1 cellular context compared by ENCODE assay signal in the genomic region with DNA sequence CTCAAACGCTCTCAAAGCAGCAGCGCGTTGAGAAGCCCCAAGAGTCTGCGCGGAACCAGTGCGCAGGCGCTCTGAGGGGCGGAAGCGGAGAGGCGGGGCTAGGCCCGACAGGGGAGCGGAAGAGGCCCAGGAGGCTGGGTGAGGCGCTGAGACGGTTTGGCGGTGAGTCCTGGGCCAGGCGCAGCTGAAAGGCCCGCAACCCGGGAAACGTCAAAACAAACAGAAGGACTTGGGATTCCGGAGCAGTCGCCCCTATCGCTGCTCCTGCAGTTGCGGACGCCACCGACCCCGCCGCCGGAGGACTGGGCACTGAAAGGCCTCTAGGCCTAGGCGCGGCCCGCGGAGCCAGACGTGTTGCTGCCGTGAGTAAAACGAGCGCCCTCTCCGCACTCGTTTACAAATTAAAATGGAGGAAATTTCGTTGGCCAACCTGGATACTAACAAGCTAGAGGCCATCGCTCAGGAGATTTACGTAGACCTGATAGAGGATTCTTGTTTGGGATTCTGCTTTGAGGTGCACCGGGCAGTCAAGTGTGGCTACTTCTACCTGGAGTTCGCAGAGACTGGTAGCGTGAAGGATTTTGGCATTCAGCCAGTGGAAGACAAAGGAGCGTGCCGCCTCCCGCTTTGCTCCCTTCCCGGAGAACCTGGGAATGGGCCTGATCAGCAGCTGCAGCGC.
TF ChIP-seq lines count a peak whose summit lies in the region.

A gene with protein sequence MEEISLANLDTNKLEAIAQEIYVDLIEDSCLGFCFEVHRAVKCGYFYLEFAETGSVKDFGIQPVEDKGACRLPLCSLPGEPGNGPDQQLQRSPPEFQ (plus strand): TSS at position 129 of the 679 bp plus-strand sequence. CDS start 278 bp downstream, at position 407.

TF ChIP-seq in HepG2, 621 proteins besides CTCF, POLR2A, EP300 and RAD21 (continued from another document and continues in another):
- TF ChIP-seq, protein P1, sequence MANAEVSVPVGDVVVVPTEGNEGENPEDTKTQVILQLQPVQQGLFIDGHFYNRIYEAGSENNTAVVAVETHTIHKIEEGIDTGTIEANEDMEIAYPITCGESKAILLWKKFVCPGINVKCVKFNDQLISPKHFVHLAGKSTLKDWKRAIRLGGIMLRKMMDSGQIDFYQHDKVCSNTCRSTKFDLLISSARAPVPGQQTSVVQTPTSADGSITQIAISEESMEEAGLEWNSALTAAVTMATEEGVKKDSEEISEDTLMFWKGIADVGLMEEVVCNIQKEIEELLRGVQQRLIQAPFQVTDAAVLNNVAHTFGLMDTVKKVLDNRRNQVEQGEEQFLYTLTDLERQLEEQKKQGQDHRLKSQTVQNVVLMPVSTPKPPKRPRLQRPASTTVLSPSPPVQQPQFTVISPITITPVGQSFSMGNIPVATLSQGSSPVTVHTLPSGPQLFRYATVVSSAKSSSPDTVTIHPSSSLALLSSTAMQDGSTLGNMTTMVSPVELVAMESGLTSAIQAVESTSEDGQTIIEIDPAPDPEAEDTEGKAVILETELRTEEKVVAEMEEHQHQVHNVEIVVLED (CRISPR knock-in tag; IDR thresholded peaks at IDR 0.05; ENCODE audit: borderline replicate concordance) = peak; percentile 49
- TF ChIP-seq NFE2 (CRISPR knock-in tag; IDR thresholded peaks at IDR 0.05) = no peak
- TF ChIP-seq POGZ (CRISPR knock-in tag; IDR thresholded peaks at IDR 0.05) = peak; percentile 52
- TF ChIP-seq RFX5 (IDR thresholded peaks at IDR 0.05; ENCODE audit: low read depth, low read length) = no peak
- no peak for TF ChIP-seq FOXA1 (IDR thresholded peaks at IDR 0.05)
- TF ChIP-seq FOXA1 (CRISPR knock-in tag; IDR thresholded peaks at IDR 0.05) = peak; percentile 35; the same call in 1 of the 2 replicates
- no peak for TF ChIP-seq NR2F1 (CRISPR knock-in tag; IDR thresholded peaks at IDR 0.05)
- no peak for TF ChIP-seq CENPX (CRISPR knock-in tag; IDR thresholded peaks at IDR 0.05)
- no peak for TF ChIP-seq ZNF549 (CRISPR knock-in tag; IDR thresholded peaks at IDR 0.05)
- TF ChIP-seq ZNF839 (CRISPR knock-in tag; IDR thresholded peaks at IDR 0.05; ENCODE audit: borderline replicate concordance) = peak; percentile 21; the same call in 1 of the 2 replicates
- TF ChIP-seq, protein P2, sequence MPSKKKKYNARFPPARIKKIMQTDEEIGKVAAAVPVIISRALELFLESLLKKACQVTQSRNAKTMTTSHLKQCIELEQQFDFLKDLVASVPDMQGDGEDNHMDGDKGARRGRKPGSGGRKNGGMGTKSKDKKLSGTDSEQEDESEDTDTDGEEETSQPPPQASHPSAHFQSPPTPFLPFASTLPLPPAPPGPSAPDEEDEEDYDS (CRISPR knock-in tag; IDR thresholded peaks at IDR 0.05) = peak; percentile 35; the same call in 1 of the 2 replicates
- TF ChIP-seq ZNF558 (CRISPR knock-in tag; IDR thresholded peaks at IDR 0.05; ENCODE audit: borderline replicate concordance) = 0 out of 2 replicates have a peak, but pooled peaks have one; percentile 78
- no peak for TF ChIP-seq TCF12 (IDR thresholded peaks at IDR 0.05)
- 0 out of 2 replicates have a peak, but pooled peaks have one; percentile 73 for TF ChIP-seq TCF12 (CRISPR knock-in tag; IDR thresholded peaks at IDR 0.05)
- TF ChIP-seq CBX2 (IDR thresholded peaks at IDR 0.05; ENCODE audit: low read depth, low read length) = no peak
- TF ChIP-seq CBX2 (CRISPR knock-in tag; IDR thresholded peaks at IDR 0.05; ENCODE audit: low read depth) = no peak
- no peak for TF ChIP-seq PAF1 (CRISPR knock-in tag; IDR thresholded peaks at IDR 0.05)
- TF ChIP-seq ZNF441 (CRISPR knock-in tag; IDR thresholded peaks at IDR 0.05; ENCODE audit: borderline replicate concordance) = no peak; the same call in 1 of the 2 replicates
- no peak for TF ChIP-seq ZNF775 (CRISPR knock-in tag; IDR thresholded peaks at IDR 0.05; ENCODE audit: borderline replicate concordance)
- TF ChIP-seq HHEX (CRISPR knock-in tag; IDR thresholded peaks at IDR 0.05) = no peak
- no peak for TF ChIP-seq SNAPC2 (CRISPR knock-in tag; IDR thresholded peaks at IDR 0.05)
- TF ChIP-seq TCF7 (IDR thresholded peaks at IDR 0.05; ENCODE audit: low read depth) = no peak
- 0 out of 2 replicates have a peak, but pooled peaks have one; percentile 30 for TF ChIP-seq NFKBIZ (CRISPR knock-in tag; IDR thresholded peaks at IDR 0.05)
- TF ChIP-seq ZNF20 (CRISPR knock-in tag; IDR thresholded peaks at IDR 0.05) = 0 out of 2 replicates have a peak, but pooled peaks have one; percentile 50
- no peak for TF ChIP-seq RCOR2 (CRISPR knock-in tag; IDR thresholded peaks at IDR 0.05)
- TF ChIP-seq PLRG1 (conservative IDR thresholded peaks at IDR 0.05) = no peak
- TF ChIP-seq, protein P3, sequence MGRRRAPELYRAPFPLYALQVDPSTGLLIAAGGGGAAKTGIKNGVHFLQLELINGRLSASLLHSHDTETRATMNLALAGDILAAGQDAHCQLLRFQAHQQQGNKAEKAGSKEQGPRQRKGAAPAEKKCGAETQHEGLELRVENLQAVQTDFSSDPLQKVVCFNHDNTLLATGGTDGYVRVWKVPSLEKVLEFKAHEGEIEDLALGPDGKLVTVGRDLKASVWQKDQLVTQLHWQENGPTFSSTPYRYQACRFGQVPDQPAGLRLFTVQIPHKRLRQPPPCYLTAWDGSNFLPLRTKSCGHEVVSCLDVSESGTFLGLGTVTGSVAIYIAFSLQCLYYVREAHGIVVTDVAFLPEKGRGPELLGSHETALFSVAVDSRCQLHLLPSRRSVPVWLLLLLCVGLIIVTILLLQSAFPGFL (CRISPR knock-in tag; IDR thresholded peaks at IDR 0.05) = no peak
- TF ChIP-seq, protein P4, sequence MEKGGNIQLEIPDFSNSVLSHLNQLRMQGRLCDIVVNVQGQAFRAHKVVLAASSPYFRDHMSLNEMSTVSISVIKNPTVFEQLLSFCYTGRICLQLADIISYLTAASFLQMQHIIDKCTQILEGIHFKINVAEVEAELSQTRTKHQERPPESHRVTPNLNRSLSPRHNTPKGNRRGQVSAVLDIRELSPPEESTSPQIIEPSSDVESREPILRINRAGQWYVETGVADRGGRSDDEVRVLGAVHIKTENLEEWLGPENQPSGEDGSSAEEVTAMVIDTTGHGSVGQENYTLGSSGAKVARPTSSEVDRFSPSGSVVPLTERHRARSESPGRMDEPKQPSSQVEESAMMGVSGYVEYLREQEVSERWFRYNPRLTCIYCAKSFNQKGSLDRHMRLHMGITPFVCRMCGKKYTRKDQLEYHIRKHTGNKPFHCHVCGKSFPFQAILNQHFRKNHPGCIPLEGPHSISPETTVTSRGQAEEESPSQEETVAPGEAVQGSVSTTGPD (CRISPR knock-in tag; IDR thresholded peaks at IDR 0.05) = peak; percentile 73; the same call in 1 of the 2 replicates
- peak; percentile 84 for TF ChIP-seq RBM39 (IDR thresholded peaks at IDR 0.05; ENCODE audit: low read depth, low read length, poor library complexity, severe bottlenecking)
- 0 out of 2 replicates have a peak, but pooled peaks have one; percentile 41 for TF ChIP-seq ZNF335 (CRISPR knock-in tag; IDR thresholded peaks at IDR 0.05)
- TF ChIP-seq ERF (CRISPR knock-in tag; IDR thresholded peaks at IDR 0.05) = peak; percentile 40; the same call in 1 of the 2 replicates
- TF ChIP-seq ZNF703 (CRISPR knock-in tag; IDR thresholded peaks at IDR 0.05; ENCODE audit: borderline replicate concordance) = no peak
- TF ChIP-seq WIZ (CRISPR knock-in tag; IDR thresholded peaks at IDR 0.05) = 0 out of 2 replicates have a peak, but pooled peaks have one; percentile 50
- TF ChIP-seq, protein P5, sequence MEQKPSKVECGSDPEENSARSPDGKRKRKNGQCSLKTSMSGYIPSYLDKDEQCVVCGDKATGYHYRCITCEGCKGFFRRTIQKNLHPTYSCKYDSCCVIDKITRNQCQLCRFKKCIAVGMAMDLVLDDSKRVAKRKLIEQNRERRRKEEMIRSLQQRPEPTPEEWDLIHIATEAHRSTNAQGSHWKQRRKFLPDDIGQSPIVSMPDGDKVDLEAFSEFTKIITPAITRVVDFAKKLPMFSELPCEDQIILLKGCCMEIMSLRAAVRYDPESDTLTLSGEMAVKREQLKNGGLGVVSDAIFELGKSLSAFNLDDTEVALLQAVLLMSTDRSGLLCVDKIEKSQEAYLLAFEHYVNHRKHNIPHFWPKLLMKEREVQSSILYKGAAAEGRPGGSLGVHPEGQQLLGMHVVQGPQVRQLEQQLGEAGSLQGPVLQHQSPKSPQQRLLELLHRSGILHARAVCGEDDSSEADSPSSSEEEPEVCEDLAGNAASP (CRISPR knock-in tag; IDR thresholded peaks at IDR 0.05; ENCODE audit: borderline replicate concordance) = 0 out of 2 replicates have a peak, but pooled peaks have one; percentile 24
- TF ChIP-seq ZSCAN20 (CRISPR knock-in tag; IDR thresholded peaks at IDR 0.05; ENCODE audit: borderline replicate concordance) = 0 out of 2 replicates have a peak, but pooled peaks have one; percentile 49
- no peak for TF ChIP-seq ZNF354B (CRISPR knock-in tag; IDR thresholded peaks at IDR 0.05)
- peak; percentile 87 for TF ChIP-seq THAP11 (CRISPR knock-in tag; IDR thresholded peaks at IDR 0.05)
- TF ChIP-seq ZNF431 (CRISPR knock-in tag; IDR thresholded peaks at IDR 0.05; ENCODE audit: borderline replicate concordance, low read depth) = no peak
- TF ChIP-seq XRCC5 (optimal IDR thresholded peaks at IDR 0.05; ENCODE audit: low read length) = peak; percentile 20
- TF ChIP-seq, protein P6, sequence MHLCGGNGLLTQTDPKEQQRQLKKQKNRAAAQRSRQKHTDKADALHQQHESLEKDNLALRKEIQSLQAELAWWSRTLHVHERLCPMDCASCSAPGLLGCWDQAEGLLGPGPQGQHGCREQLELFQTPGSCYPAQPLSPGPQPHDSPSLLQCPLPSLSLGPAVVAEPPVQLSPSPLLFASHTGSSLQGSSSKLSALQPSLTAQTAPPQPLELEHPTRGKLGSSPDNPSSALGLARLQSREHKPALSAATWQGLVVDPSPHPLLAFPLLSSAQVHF (CRISPR knock-in tag; IDR thresholded peaks at IDR 0.05) = no peak
- TF ChIP-seq STAG1 (CRISPR knock-in tag; IDR thresholded peaks at IDR 0.05) = no peak
- TF ChIP-seq U2AF1 (optimal IDR thresholded peaks at IDR 0.05; ENCODE audit: low read depth, low read length) = no peak
- TF ChIP-seq, protein P7, sequence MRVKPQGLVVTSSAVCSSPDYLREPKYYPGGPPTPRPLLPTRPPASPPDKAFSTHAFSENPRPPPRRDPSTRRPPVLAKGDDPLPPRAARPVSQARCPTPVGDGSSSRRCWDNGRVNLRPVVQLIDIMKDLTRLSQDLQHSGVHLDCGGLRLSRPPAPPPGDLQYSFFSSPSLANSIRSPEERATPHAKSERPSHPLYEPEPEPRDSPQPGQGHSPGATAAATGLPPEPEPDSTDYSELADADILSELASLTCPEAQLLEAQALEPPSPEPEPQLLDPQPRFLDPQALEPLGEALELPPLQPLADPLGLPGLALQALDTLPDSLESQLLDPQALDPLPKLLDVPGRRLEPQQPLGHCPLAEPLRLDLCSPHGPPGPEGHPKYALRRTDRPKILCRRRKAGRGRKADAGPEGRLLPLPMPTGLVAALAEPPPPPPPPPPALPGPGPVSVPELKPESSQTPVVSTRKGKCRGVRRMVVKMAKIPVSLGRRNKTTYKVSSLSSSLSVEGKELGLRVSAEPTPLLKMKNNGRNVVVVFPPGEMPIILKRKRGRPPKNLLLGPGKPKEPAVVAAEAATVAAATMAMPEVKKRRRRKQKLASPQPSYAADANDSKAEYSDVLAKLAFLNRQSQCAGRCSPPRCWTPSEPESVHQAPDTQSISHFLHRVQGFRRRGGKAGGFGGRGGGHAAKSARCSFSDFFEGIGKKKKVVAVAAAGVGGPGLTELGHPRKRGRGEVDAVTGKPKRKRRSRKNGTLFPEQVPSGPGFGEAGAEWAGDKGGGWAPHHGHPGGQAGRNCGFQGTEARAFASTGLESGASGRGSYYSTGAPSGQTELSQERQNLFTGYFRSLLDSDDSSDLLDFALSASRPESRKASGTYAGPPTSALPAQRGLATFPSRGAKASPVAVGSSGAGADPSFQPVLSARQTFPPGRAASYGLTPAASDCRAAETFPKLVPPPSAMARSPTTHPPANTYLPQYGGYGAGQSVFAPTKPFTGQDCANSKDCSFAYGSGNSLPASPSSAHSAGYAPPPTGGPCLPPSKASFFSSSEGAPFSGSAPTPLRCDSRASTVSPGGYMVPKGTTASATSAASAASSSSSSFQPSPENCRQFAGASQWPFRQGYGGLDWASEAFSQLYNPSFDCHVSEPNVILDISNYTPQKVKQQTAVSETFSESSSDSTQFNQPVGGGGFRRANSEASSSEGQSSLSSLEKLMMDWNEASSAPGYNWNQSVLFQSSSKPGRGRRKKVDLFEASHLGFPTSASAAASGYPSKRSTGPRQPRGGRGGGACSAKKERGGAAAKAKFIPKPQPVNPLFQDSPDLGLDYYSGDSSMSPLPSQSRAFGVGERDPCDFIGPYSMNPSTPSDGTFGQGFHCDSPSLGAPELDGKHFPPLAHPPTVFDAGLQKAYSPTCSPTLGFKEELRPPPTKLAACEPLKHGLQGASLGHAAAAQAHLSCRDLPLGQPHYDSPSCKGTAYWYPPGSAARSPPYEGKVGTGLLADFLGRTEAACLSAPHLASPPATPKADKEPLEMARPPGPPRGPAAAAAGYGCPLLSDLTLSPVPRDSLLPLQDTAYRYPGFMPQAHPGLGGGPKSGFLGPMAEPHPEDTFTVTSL (CRISPR knock-in tag; IDR thresholded peaks at IDR 0.05; ENCODE audit: borderline replicate concordance) = 0 out of 2 replicates have a peak, but pooled peaks have one; percentile 46
- peak; percentile 38; the same call in 1 of the 2 replicates for TF ChIP-seq FOXO1 (CRISPR knock-in tag; IDR thresholded peaks at IDR 0.05)
- TF ChIP-seq, protein P8, sequence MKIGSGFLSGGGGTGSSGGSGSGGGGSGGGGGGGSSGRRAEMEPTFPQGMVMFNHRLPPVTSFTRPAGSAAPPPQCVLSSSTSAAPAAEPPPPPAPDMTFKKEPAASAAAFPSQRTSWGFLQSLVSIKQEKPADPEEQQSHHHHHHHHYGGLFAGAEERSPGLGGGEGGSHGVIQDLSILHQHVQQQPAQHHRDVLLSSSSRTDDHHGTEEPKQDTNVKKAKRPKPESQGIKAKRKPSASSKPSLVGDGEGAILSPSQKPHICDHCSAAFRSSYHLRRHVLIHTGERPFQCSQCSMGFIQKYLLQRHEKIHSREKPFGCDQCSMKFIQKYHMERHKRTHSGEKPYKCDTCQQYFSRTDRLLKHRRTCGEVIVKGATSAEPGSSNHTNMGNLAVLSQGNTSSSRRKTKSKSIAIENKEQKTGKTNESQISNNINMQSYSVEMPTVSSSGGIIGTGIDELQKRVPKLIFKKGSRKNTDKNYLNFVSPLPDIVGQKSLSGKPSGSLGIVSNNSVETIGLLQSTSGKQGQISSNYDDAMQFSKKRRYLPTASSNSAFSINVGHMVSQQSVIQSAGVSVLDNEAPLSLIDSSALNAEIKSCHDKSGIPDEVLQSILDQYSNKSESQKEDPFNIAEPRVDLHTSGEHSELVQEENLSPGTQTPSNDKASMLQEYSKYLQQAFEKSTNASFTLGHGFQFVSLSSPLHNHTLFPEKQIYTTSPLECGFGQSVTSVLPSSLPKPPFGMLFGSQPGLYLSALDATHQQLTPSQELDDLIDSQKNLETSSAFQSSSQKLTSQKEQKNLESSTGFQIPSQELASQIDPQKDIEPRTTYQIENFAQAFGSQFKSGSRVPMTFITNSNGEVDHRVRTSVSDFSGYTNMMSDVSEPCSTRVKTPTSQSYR (CRISPR knock-in tag; IDR thresholded peaks at IDR 0.05; ENCODE audit: borderline replicate concordance) = no peak
- peak; percentile 99 for TF ChIP-seq ZFX (CRISPR knock-in tag; IDR thresholded peaks at IDR 0.05; ENCODE audit: low read depth)
